Comparison of ENCODE assay signal across 9 cellular contexts in genomic region chr19:8208710-8209110, GRCh38. TPM values are rescaled to one million over a fixed set of nuclear protein-coding genes. Genes with fewer than 3 reads are reported as not detected.
DNase-seq lines count a peak whose midpoint lies in the region; ATAC-seq and TF ChIP-seq lines count a peak whose summit lies in the region.
"Had no signal": no experiment of that assay in that cellular context is flagged by ENCODE, and none has a peak within 500 bp of the region (broad histone marks: within the 10 kb centered on the region; RNA-seq: fewer than 3 reads in every experiment).

No MANE protein-coding gene starts in this region.

- H3K27ac ChIP-seq in PC-3 (ENCODE audit: low read length) (no peak overlapping the region), neuronal stem cell (replicated peaks; ENCODE audit: low read length) (peak overlapping the region; percentile 57)

- peak overlapping the region; percentile 31 for H3K4me3 ChIP-seq in BE2C (ENCODE audit: low read depth, low read length)
- H3K4me3 ChIP-seq in PC-3 (ENCODE audit: low read length): peak overlapping the region; percentile 74
- H3K4me3 ChIP-seq in epithelial cell of proximal tubule (ENCODE audit: low read depth, low read length): peak overlapping the region; percentile 74
- H3K4me3 ChIP-seq in neuronal stem cell (ENCODE audit: low read length in 2 of 2): peak overlapping the region; percentile 57 to 74

- no peak overlapping the region for H3K9ac ChIP-seq in PC-3 (ENCODE audit: low read length)
- peak overlapping the region; percentile 85 for H3K9ac ChIP-seq in neuronal stem cell (ENCODE audit: low read depth, low read length, poor library complexity)

- peaks cover 7% of the 10 kb centered on the region for H3K27me3 ChIP-seq in BE2C
- 0 out of 2 replicates have a peak, but pooled peaks cover 2% of the 10 kb centered on the region for H3K27me3 ChIP-seq in PC-3 (ENCODE audit: low read length)
- no peaks in the 10 kb centered on the region for H3K27me3 ChIP-seq in neuronal stem cell (ENCODE audit: control insufficient read depth in 3 of 3, insufficient read depth in 3 of 3, low read depth in 1 of 3, low read length in 3 of 3)

- WGBS in neuronal stem cell (ENCODE audit: extremely low coverage in 2 of 2, insufficient read length in 2 of 2, insufficient replicate concordance in 1 of 2), 2 donors: no CpG with 5 or more reads among the region's 30 CpGs

- H2BK5ac ChIP-seq in neuronal stem cell (ENCODE audit: low read length): peak overlapping the region; percentile 97

- H3K9me3 ChIP-seq in BE2C: no peaks in the 10 kb centered on the region
- H3K9me3 ChIP-seq in PC-3 (ENCODE audit: low read length): no peaks in the 10 kb centered on the region
- no peaks in the 10 kb centered on the region for H3K9me3 ChIP-seq in neuronal stem cell (replicated peaks in 1 of 2; ENCODE audit: control insufficient read depth in 2 of 2, insufficient read depth in 1 of 2, low read depth in 1 of 2, low read length in 2 of 2)

- TF ChIP-seq CTCF in BE2C (IDR thresholded peaks at IDR 0.05; ENCODE audit: low read depth, low read length): no peak
- TF ChIP-seq CTCF in PC-3 (conservative IDR thresholded peaks at IDR 0.05; ENCODE audit: low read depth, low read length): no peak
- TF ChIP-seq CTCF in epithelial cell of proximal tubule (conservative IDR thresholded peaks at IDR 0.05; ENCODE audit: low read depth, low read length): no peak

- H3K36me3 ChIP-seq in BE2C (no peaks in the 10 kb centered on the region), PC-3 (ENCODE audit: low read depth, low read length) (no peaks in the 10 kb centered on the region), neuronal stem cell (replicated peaks in 1 of 2; ENCODE audit: control insufficient read depth in 2 of 2, insufficient read depth in 2 of 2, low read length in 2 of 2) (peaks cover 3% of the 10 kb centered on the region in 2 donors)

- H3F3A ChIP-seq in PC-3 (ENCODE audit: low read length, unreplicated experiment): no peaks in the 10 kb centered on the region

- H3K4ac ChIP-seq in neuronal stem cell (ENCODE audit: low read length): peak overlapping the region; percentile 87

- H3K9me2 ChIP-seq in PC-3 (replicated peaks; ENCODE audit: low read length): no peaks in the 10 kb centered on the region

- H4K8ac ChIP-seq in neuronal stem cell (ENCODE audit: low read depth, low read length): peak overlapping the region; percentile 6

- BruUV-seq in PC-3 (replicated peaks; lab: Mats Ljungman, UMichigan): no TSS peak

- H2AFZ ChIP-seq in PC-3 (ENCODE audit: low read length): peak overlapping the region; percentile 90
- H2AFZ ChIP-seq in neuronal stem cell (ENCODE audit: low read length): peak overlapping the region; percentile 95

- H3K14ac ChIP-seq in neuronal stem cell (ENCODE audit: low read length): peak overlapping the region; percentile 76

- H3K4me1 ChIP-seq in BE2C: peaks cover 3% of the 10 kb centered on the region
- H3K4me1 ChIP-seq in PC-3 (ENCODE audit: insufficient read depth, low read length): peaks cover 25% of the 10 kb centered on the region
- H3K4me1 ChIP-seq in neuronal stem cell (ENCODE audit: control insufficient read depth in 2 of 2, insufficient read depth in 1 of 2, low read depth in 1 of 2, low read length in 2 of 2): peaks cover 12 to 15% of the 10 kb centered on the region in 2 donors

- H3K79me1 ChIP-seq in neuronal stem cell (ENCODE audit: low read depth, low read length): peaks cover 13% of the 10 kb centered on the region

- no peaks in the 10 kb centered on the region for H3K79me2 ChIP-seq in PC-3 (ENCODE audit: low read length)

- H2AK5ac ChIP-seq in neuronal stem cell (ENCODE audit: low read depth, low read length): peak overlapping the region; percentile 98

- no peak overlapping the region for H4K91ac ChIP-seq in neuronal stem cell (ENCODE audit: low read depth, low read length, poor library complexity)

- peak overlapping the region; percentile 98 for H3K18ac ChIP-seq in neuronal stem cell (ENCODE audit: low read length)

- no peaks in the 10 kb centered on the region for H4K20me1 ChIP-seq in PC-3 (ENCODE audit: low read length)

- peak overlapping the region; percentile 95 for H3K23ac ChIP-seq in neuronal stem cell (ENCODE audit: low read depth, low read length, poor library complexity)

- peak; percentile 64 for DNase-seq in BE2C
- no peak for DNase-seq in PC-3
- no peak for DNase-seq in epithelial cell of proximal tubule (ENCODE audit: low read depth)
- DNase-seq in neuronal stem cell (ENCODE audit: low spot score): peak; percentile 47
- no peak for DNase-seq in AG08396 (ENCODE audit: low spot score)
- no peak for DNase-seq in DMS53 treated with DMSO at 0.1 percent for 48 hours (lab: John Stamatoyannopoulos, UW; ENCODE audit: unreplicated experiment)
- no peak for DNase-seq in NCI-H748 (lab: John Stamatoyannopoulos, UW; ENCODE audit: unreplicated experiment)

- peak overlapping the region; percentile 91 for H2BK12ac ChIP-seq in neuronal stem cell (ENCODE audit: low read length)

- H3K4me2 ChIP-seq in PC-3 (ENCODE audit: low read length) (peak overlapping the region; percentile 93), neuronal stem cell (ENCODE audit: insufficient read depth, low read length, poor library complexity, severe bottlenecking) (peak overlapping the region; percentile 65)

- ATAC-seq in GM21529 (IDR thresholded peaks at IDR 0.05; ENCODE audit: unreplicated experiment): peak; percentile 34
- ATAC-seq in PC-3: peak; percentile 13

- intact Hi-C loops in PC-3 (cut with micrococcal nuclease): no loop called here

- peak overlapping the region; percentile 96 for H2BK15ac ChIP-seq in neuronal stem cell (ENCODE audit: low read length)

- POLR2A ChIA-PET in PC-3 (lab: Charles Lee; ENCODE audit: unreplicated experiment): interaction anchor here (0.6 kb wide), 1 partner anchor 273 kb away, joined by 13 read pairs; no protein-coding TSS in a partner anchor

- CTCF ChIA-PET in PC-3 (lab: Charles Lee): no interaction called here

- peak overlapping the region; percentile 93 for H2BK120ac ChIP-seq in neuronal stem cell (ENCODE audit: low read depth, low read length)

RNA-seq across cellular contexts. Expression of gene CERS4, which starts 0.5 kb away (rescaled TPM):
- 5.1 TPM for polyA plus RNA-seq in BE2C (2012; ENCODE audit: insufficient read depth, insufficient read length, low read depth)
- 39.3 and 43.9 TPM in 2 replicates for total RNA-seq in PC-3 (2014; rRNA removed)
- 3.8 and 24.5 TPM in 2 replicates for total RNA-seq in epithelial cell of proximal tubule
- polyA plus RNA-seq in neuronal stem cell (2013, experiment 1 of 2): 65.3 TPM
- polyA plus RNA-seq in neuronal stem cell (2013, experiment 2 of 2): 62.5 TPM

RNA-seq across cellular contexts. Expression of gene FBN3, which starts 59.3 kb away (rescaled TPM):
- polyA plus RNA-seq in BE2C (2012; ENCODE audit: insufficient read depth, insufficient read length, low read depth): not detected
- under 0.01 TPM in 2 replicates for total RNA-seq in PC-3 (2014; rRNA removed)
- total RNA-seq in epithelial cell of proximal tubule: 0.06 TPM in 1 of 2 replicates, not detected in the other
- polyA plus RNA-seq in neuronal stem cell (2013, experiment 1 of 2): 10.0 TPM
- polyA plus RNA-seq in neuronal stem cell (2013, experiment 2 of 2): 11.3 TPM
- polyA plus RNA-seq: fibroblast of lung had no signal

Comparison
In these comparisons a context has a peak if more than half of its experiments do, and no peak if none do; other contexts are left out.
1. DNase-seq: peak in BE2C (single experiment) and neuronal stem cell (single experiment); none in PC-3 (single experiment), epithelial cell of proximal tubule (single experiment), AG08396 (single experiment), DMS53 treated with DMSO at 0.1 percent for 48 hours (single experiment) and NCI-H748 (single experiment).
2. Peak in every context shown above with its lines, with median percentiles within 50 percentile points of each other: H3K4me3 ChIP-seq.